ENCODE assay signal across 18 cellular contexts in genomic region chr4:177519481-177520270, GRCh38.
"Had no signal": no experiment of that assay in that cellular context is flagged by ENCODE, and none has a peak within 500 bp of the region (broad histone marks: within the 10 kb centered on the region; RNA-seq: fewer than 3 reads in every experiment).

No MANE protein-coding gene starts in this region.

- H3K36me3 ChIP-seq: gastrocnemius medialis, heart right ventricle, neural progenitor cell, pancreas, tibial artery, uterus had no signal

- H3K27me3 ChIP-seq: gastrocnemius medialis, heart right ventricle, neural progenitor cell, pancreas, tibial artery, uterus had no signal

- H3K27ac ChIP-seq: gastrocnemius medialis, heart right ventricle, neural progenitor cell, pancreas, tibial artery, uterus had no signal

- H3K4me3 ChIP-seq: gastrocnemius medialis, heart right ventricle, neural progenitor cell, pancreas, tibial artery, uterus had no signal

- H3K9ac ChIP-seq: neural progenitor cell had no signal

- H3K4me2 ChIP-seq: neural progenitor cell had no signal

- H3K4me3 Mint-ChIP-seq: activated naive CD4-positive, alpha-beta T cell treated with anti-CD3 and anti-CD28 coated beads, Interleukin-2, amount 50 U/mL, for 24 hours; brain; central memory CD8-positive, alpha-beta T cell; naive B cell; neural progenitor cell; stimulated activated memory B cell treated with anti-CD40 and anti-IgM and Interleukin-4, amounts not matched to agents 10 μg/mL and 1 μg/mL and 100 μg/mL, for 72 hours; T-cell had no signal

- H3K36me3 Mint-ChIP-seq: brain, neural progenitor cell had no signal

- H3K9me3 Mint-ChIP-seq: activated naive CD4-positive, alpha-beta T cell treated with anti-CD3 and anti-CD28 coated beads, Interleukin-2, amount 50 U/mL, for 24 hours; central memory CD8-positive, alpha-beta T cell; T-cell had no signal

- H3K27ac Mint-ChIP-seq: activated naive CD4-positive, alpha-beta T cell treated with anti-CD3 and anti-CD28 coated beads, Interleukin-2, amount 50 U/mL, for 24 hours; brain; neural progenitor cell; stimulated activated memory B cell treated with anti-CD40 and anti-IgM and Interleukin-4, amounts not matched to agents 10 μg/mL and 1 μg/mL and 100 μg/mL, for 72 hours; T-cell had no signal

- H2AFZ ChIP-seq: neural progenitor cell had no signal

- ATAC-seq: gastrocnemius medialis; heart right ventricle; left colon; pancreas; stimulated activated memory B cell treated with anti-CD40 and anti-IgM and Interleukin-4, amounts not matched to agents 10 μg/mL and 1 μg/mL and 100 μg/mL, for 72 hours; T-cell had no signal

- H3K27me3 Mint-ChIP-seq: activated naive CD4-positive, alpha-beta T cell treated with anti-CD3 and anti-CD28 coated beads, Interleukin-2, amount 50 U/mL, for 24 hours; brain; central memory CD8-positive, alpha-beta T cell; naive B cell; stimulated activated memory B cell treated with anti-CD40 and anti-IgM and Interleukin-4, amounts not matched to agents 10 μg/mL and 1 μg/mL and 100 μg/mL, for 72 hours; T-cell had no signal

- H3K4me1 Mint-ChIP-seq: activated naive CD4-positive, alpha-beta T cell treated with anti-CD3 and anti-CD28 coated beads, Interleukin-2, amount 50 U/mL, for 24 hours; brain; central memory CD8-positive, alpha-beta T cell; naive B cell; stimulated activated memory B cell treated with anti-CD40 and anti-IgM and Interleukin-4, amounts not matched to agents 10 μg/mL and 1 μg/mL and 100 μg/mL, for 72 hours; T-cell had no signal

- DNase-seq: activated CD4-positive, CD25-positive, alpha-beta regulatory T cell treated with anti-CD3 and anti-CD28 coated beads, Interleukin-2, amount 50 U/mL, for 72 hours; activated effector memory CD4-positive, alpha-beta T cell treated with Interleukin-2 at 50 U/mL for 16 hours; amniotic stem cell; effector memory CD4-positive, alpha-beta T cell; gastrocnemius medialis; heart right ventricle; left colon; naive B cell; pancreas; T-cell; T1000; tibial artery; uterus had no signal

- H3K4me1 ChIP-seq: gastrocnemius medialis, heart right ventricle, neural progenitor cell, pancreas, tibial artery, uterus had no signal

- H3K9me3 ChIP-seq: pancreas, tibial artery, uterus had no signal
